In genomic region chr6:7087491-7087979, GRCh38 we compare ENCODE assay signal across 8 cellular contexts. TPM values are rescaled to one million over a fixed set of nuclear protein-coding genes. Genes with fewer than 3 reads are reported as not detected.
DNase-seq lines count a peak whose midpoint lies in the region; ATAC-seq, FAIRE-seq and TF ChIP-seq lines count a peak whose summit lies in the region.

No MANE protein-coding gene starts in this region.

- peaks cover 22 to 24% of the 10 kb centered on the region in 2 donors for H3K4me1 Mint-ChIP-seq in natural killer cell treated with Interleukin-12 subunit alpha and Interleukin-12 subunit beta and Interleukin-15 and Interleukin-18, amount 100 ng/mL, for 72 hours (ENCODE audit: low read depth in 2 of 2)

- H2AFZ ChIP-seq in smooth muscle cell (ENCODE audit: low read depth), result no peak overlapping the region

- H3K4me3 ChIP-seq in smooth muscle cell, result no peak overlapping the region

- WGBS in smooth muscle cell (ENCODE audit: low lambda C conversion rate), result 85% methylated on average over 7 of the region's 7 CpGs

- peak overlapping the region; percentile 51 to 89 for H3K27ac Mint-ChIP-seq in natural killer cell treated with Interleukin-12 subunit alpha and Interleukin-12 subunit beta and Interleukin-15 and Interleukin-18, amount 100 ng/mL, for 72 hours

- no peak for TF ChIP-seq CTCF in D721Med (IDR thresholded peaks at IDR 0.05; ENCODE audit: insufficient read depth, missing control alignments)
- no peak for TF ChIP-seq CTCF in smooth muscle cell (IDR thresholded peaks at IDR 0.05; ENCODE audit: borderline replicate concordance, insufficient read depth, poor library complexity, severe bottlenecking)

- peaks cover 5% of the 10 kb centered on the region for H3K4me1 ChIP-seq in smooth muscle cell (ENCODE audit: low read depth)

- H3K36me3 Mint-ChIP-seq in natural killer cell treated with Interleukin-12 subunit alpha and Interleukin-12 subunit beta and Interleukin-15 and Interleukin-18, amount 100 ng/mL, for 72 hours, result no peaks in the 10 kb centered on the region

- peaks cover 0 to 6% of the 10 kb centered on the region in 2 donors for H3K27me3 Mint-ChIP-seq in natural killer cell treated with Interleukin-12 subunit alpha and Interleukin-12 subunit beta and Interleukin-15 and Interleukin-18, amount 100 ng/mL, for 72 hours

- no peaks in the 10 kb centered on the region for H3K9me3 ChIP-seq in smooth muscle cell (replicated peaks; ENCODE audit: low read depth)

- H3K4me2 ChIP-seq in smooth muscle cell, result no peak overlapping the region

- no peaks in the 10 kb centered on the region for H3K79me2 ChIP-seq in smooth muscle cell (ENCODE audit: low read depth)

- no peaks in the 10 kb centered on the region for H3K36me3 ChIP-seq in smooth muscle cell (ENCODE audit: low read depth)

- no peaks in the 10 kb centered on the region for H3F3A ChIP-seq in smooth muscle cell (ENCODE audit: low read depth)

- FAIRE-seq in D721Med (lab: Jason Lieb, UNC), result no peak

- H4K20me1 ChIP-seq in smooth muscle cell (ENCODE audit: low read depth), result no peaks in the 10 kb centered on the region

- H3K9me3 Mint-ChIP-seq in natural killer cell treated with Interleukin-12 subunit alpha and Interleukin-12 subunit beta and Interleukin-15 and Interleukin-18, amount 100 ng/mL, for 72 hours, result no peaks in the 10 kb centered on the region

- DNase-seq in activated T-cell treated with anti-CD3 and anti-CD28 coated beads for 48 hours (ENCODE audit: low read depth) (peak; percentile 29), D721Med (ENCODE audit: insufficient read length, low spot score) (no peak), smooth muscle cell (lab: John Stamatoyannopoulos, UW; ENCODE audit: unreplicated experiment) (no peak), mesenteric fat pad (ENCODE audit: low spot score) (no peak), EL (no peak)
- no peak for DNase-seq in natural killer cell treated with Interleukin-12 subunit alpha and Interleukin-12 subunit beta and Interleukin-15 and Interleukin-18, amount 100 ng/mL, for 72 hours (ENCODE audit: low spot score)

- H3K9ac ChIP-seq in smooth muscle cell (ENCODE audit: low read depth), result no peak overlapping the region

- no peak overlapping the region for H3K27ac ChIP-seq in smooth muscle cell (ENCODE audit: low read depth)

- ATAC-seq in GM18868 (IDR thresholded peaks at IDR 0.05; ENCODE audit: unreplicated experiment) (peak; percentile 57), HG02973 (IDR thresholded peaks at IDR 0.05; ENCODE audit: unreplicated experiment) (peak; percentile 55)
- peak; percentile 62 to 78 for ATAC-seq in natural killer cell treated with Interleukin-12 subunit alpha and Interleukin-12 subunit beta and Interleukin-15 and Interleukin-18, amount 100 ng/mL, for 72 hours

- no peaks in the 10 kb centered on the region for H3K27me3 ChIP-seq in smooth muscle cell (ENCODE audit: low read depth)

- peak overlapping the region; percentile 87 for H3K4me3 Mint-ChIP-seq in natural killer cell treated with Interleukin-12 subunit alpha and Interleukin-12 subunit beta and Interleukin-15 and Interleukin-18, amount 100 ng/mL, for 72 hours

RNA-seq across cellular contexts. Expression of gene RREB1, which starts 20.2 kb away (rescaled TPM):
- 10 to 100 TPM; 20.6 to 27.5 TPM for total RNA-seq in natural killer cell treated with Interleukin-12 subunit alpha and Interleukin-12 subunit beta and Interleukin-15 and Interleukin-18, amount 100 ng/mL, for 72 hours
- total RNA-seq in smooth muscle cell (19.8 and 26.1 TPM in 2 replicates), mesenteric fat pad (94.5 TPM)
- 13.2 and 17.7 TPM in 2 replicates for polyA plus RNA-seq in smooth muscle cell
